Comparison of ENCODE assay signal across 9 cellular contexts in the genomic region with DNA sequence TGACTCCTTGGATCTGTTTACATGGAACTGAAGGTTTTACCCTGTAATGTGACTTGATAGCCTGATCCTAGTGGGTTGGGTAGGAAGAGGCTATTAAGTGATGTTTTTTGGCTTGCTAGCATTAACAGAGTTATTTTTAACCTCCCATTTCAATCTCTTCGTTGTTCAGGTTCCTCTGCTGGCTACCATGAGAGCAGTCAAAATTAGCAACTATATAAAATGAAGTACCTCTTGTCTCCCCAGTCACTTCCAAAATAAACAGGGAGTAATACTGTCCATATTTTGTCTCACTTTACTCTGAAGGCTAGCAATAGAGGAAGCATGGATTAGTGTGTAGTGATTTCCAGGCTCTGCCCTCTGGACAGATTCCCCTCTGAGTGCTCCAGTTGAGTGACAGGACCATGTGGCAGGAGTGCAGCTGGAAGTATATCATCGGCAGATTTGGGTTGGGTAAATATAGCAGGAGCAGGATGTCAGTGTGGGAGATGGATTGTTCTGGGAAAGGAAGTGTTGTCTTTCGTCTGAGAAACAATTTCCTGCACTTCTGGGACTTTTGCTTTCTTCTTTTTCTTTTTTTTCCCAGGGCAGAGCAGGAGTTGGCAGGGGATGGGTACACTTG. TPM values are rescaled to one million over a fixed set of nuclear protein-coding genes. Genes with fewer than 3 reads are reported as not detected.
A peak's percentile ranks its signal among the peaks of the same experiment; 100 is the strongest.
DNase-seq lines count a peak whose midpoint lies in the region; ATAC-seq and TF ChIP-seq lines count a peak whose summit lies in the region.
"Had no signal": no experiment of that assay in that cellular context is flagged by ENCODE, and none has a peak within 500 bp of the region (broad histone marks: within the 10 kb centered on the region; RNA-seq: fewer than 3 reads in every experiment).

No MANE protein-coding gene starts in this region.

- DNase-seq in DMS53 (lab: John Stamatoyannopoulos, UW) (peak; percentile 75), NCI-H226 (peak; percentile 10), dermis blood vessel endothelial cell (peak; percentile 77), OCI-M1 (lab: John Stamatoyannopoulos, UW) (no peak), RWPE1 (ENCODE audit: low spot score) (no peak)
- no peak for DNase-seq in stimulated activated naive CD4-positive, alpha-beta T cell treated with Interleukin-2 at 50 U/mL for 16 hours (lab: John Stamatoyannopoulos, UW)
- DNase-seq: activated CD4-positive, alpha-beta T cell treated with anti-CD3 and anti-CD28 coated beads for 1 hour had no signal

- ATAC-seq in HG03108 (IDR thresholded peaks at IDR 0.05; ENCODE audit: unreplicated experiment) = no peak

- POLR2A ChIA-PET in RWPE1 (lab: Yijun Ruan, JAX; ENCODE audit: low non-redundant PET) = no interaction called here

- TF ChIP-seq CTCF in neutrophil (IDR thresholded peaks at IDR 0.05) = no peak
- no peak for TF ChIP-seq CTCF in RWPE1 (conservative IDR thresholded peaks at IDR 0.05; ENCODE audit: low read depth)

- no peaks in the 10 kb centered on the region for H3K9me3 ChIP-seq in neutrophil

- peaks cover 3% of the 10 kb centered on the region for H3K36me3 ChIP-seq in neutrophil

- H3K4me1 ChIP-seq in neutrophil (ENCODE audit: control insufficient read depth in 1 of 2, insufficient read depth in 1 of 2, low read depth in 1 of 2, low read length in 1 of 2) = peaks cover 7 to 14% of the 10 kb centered on the region in 2 experiments

- H3K27me3 ChIP-seq in neutrophil = no peaks in the 10 kb centered on the region

- H3K4me3 ChIP-seq in neutrophil (ENCODE audit: low read depth in 1 of 2, low read length in 1 of 2) = no peak overlapping the region

- CTCF ChIA-PET in RWPE1 (lab: Yijun Ruan, JAX) = interaction anchor here (0.6 kb wide), 1 partner anchor 143 kb away, joined by 5 read pairs; no protein-coding TSS in a partner anchor

- peak overlapping the region; percentile 11 for H3K27ac ChIP-seq in neutrophil
- H3K27ac ChIP-seq in RWPE1 = no peak overlapping the region

RNA-seq across cellular contexts. Expression of a gene that starts 35.2 kb away (rescaled TPM):
- total RNA-seq in dermis blood vessel endothelial cell = 17.5 and 40.3 TPM in 2 replicates

RNA-seq across cellular contexts. Expression of a gene that starts 39.2 kb away (rescaled TPM):
- total RNA-seq in dermis blood vessel endothelial cell = not detected in 2 replicates

RNA-seq across cellular contexts. Expression of a gene that starts 54.4 kb away (rescaled TPM):
- total RNA-seq in dermis blood vessel endothelial cell = not detected in 2 replicates

Comparison
In these comparisons a context has a peak if more than half of its experiments do, and no peak if none do; other contexts are left out.
1. DNase-seq: peak in DMS53 (single experiment), NCI-H226 (single experiment) and dermis blood vessel endothelial cell (single experiment); none in stimulated activated naive CD4-positive, alpha-beta T cell treated with Interleukin-2 at 50 U/mL for 16 hours (single experiment), OCI-M1 (single experiment) and RWPE1 (single experiment).